1 cellular context compared by ENCODE assay signal in genomic region chr13:84870190-84870589, GRCh38.
TF ChIP-seq lines count a peak whose summit lies in the region.

No MANE protein-coding gene starts in this region.

TF ChIP-seq in WTC11, 78 proteins besides CTCF, POLR2A, EP300 and RAD21 (continued from another document):
- TF ChIP-seq ARID4B (CRISPR knock-in tag; IDR thresholded peaks at IDR 0.05; ENCODE audit: borderline replicate concordance) (no peak), ZNF423 (CRISPR knock-in tag; IDR thresholded peaks at IDR 0.05) (no peak), SP1 (CRISPR knock-in tag; conservative IDR thresholded peaks at IDR 0.05) (no peak), HMGA2 (CRISPR knock-in tag; IDR thresholded peaks at IDR 0.05) (no peak), ZNF532 (CRISPR knock-in tag; IDR thresholded peaks at IDR 0.05; ENCODE audit: borderline replicate concordance) (no peak), NR2C2 (CRISPR knock-in tag; IDR thresholded peaks at IDR 0.05) (no peak), EMX1 (CRISPR knock-in tag; IDR thresholded peaks at IDR 0.05) (no peak)
- TF ChIP-seq, protein P1, sequence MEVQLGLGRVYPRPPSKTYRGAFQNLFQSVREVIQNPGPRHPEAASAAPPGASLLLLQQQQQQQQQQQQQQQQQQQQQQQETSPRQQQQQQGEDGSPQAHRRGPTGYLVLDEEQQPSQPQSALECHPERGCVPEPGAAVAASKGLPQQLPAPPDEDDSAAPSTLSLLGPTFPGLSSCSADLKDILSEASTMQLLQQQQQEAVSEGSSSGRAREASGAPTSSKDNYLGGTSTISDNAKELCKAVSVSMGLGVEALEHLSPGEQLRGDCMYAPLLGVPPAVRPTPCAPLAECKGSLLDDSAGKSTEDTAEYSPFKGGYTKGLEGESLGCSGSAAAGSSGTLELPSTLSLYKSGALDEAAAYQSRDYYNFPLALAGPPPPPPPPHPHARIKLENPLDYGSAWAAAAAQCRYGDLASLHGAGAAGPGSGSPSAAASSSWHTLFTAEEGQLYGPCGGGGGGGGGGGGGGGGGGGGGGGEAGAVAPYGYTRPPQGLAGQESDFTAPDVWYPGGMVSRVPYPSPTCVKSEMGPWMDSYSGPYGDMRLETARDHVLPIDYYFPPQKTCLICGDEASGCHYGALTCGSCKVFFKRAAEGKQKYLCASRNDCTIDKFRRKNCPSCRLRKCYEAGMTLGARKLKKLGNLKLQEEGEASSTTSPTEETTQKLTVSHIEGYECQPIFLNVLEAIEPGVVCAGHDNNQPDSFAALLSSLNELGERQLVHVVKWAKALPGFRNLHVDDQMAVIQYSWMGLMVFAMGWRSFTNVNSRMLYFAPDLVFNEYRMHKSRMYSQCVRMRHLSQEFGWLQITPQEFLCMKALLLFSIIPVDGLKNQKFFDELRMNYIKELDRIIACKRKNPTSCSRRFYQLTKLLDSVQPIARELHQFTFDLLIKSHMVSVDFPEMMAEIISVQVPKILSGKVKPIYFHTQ (CRISPR knock-in tag; IDR thresholded peaks at IDR 0.05): no peak
